Comparison of ENCODE assay signal across 16 cellular contexts in genomic region chr1:10538608-10539355, GRCh38.
DNase-seq lines count a peak whose midpoint lies in the region; ATAC-seq and TF ChIP-seq lines count a peak whose summit lies in the region.
"Had no signal": no experiment of that assay in that cellular context is flagged by ENCODE, and none has a peak within 500 bp of the region (broad histone marks: within the 10 kb centered on the region; RNA-seq: fewer than 3 reads in every experiment).

No MANE protein-coding gene starts in this region.

- no peak overlapping the region for H3K9ac ChIP-seq in rectal smooth muscle tissue (ENCODE audit: low read length)

- TF ChIP-seq CTCF in fibroblast of pulmonary artery (IDR thresholded peaks at IDR 0.05; ENCODE audit: low read length, missing control alignments): no peak

- no peaks in the 10 kb centered on the region for H3K9me3 Mint-ChIP-seq in T-helper 2 cell treated with Interferon-gamma antibody and Interleukin-4, amounts not matched to agents 5 μg/mL and 100 μg/mL, for 36 hours

- peaks cover 27% of the 10 kb centered on the region for H3K4me1 Mint-ChIP-seq in T-helper 2 cell treated with Interferon-gamma antibody and Interleukin-4, amounts not matched to agents 5 μg/mL and 100 μg/mL, for 36 hours (ENCODE audit: low read depth)

- H3K27me3 Mint-ChIP-seq in T-helper 2 cell treated with Interferon-gamma antibody and Interleukin-4, amounts not matched to agents 5 μg/mL and 100 μg/mL, for 36 hours (ENCODE audit: low read depth): no peaks in the 10 kb centered on the region

- peaks cover 31% of the 10 kb centered on the region for H3K36me3 Mint-ChIP-seq in T-helper 2 cell treated with Interferon-gamma antibody and Interleukin-4, amounts not matched to agents 5 μg/mL and 100 μg/mL, for 36 hours (ENCODE audit: low read depth)

- peak overlapping the region; percentile 27 for H3K27ac ChIP-seq in rectal smooth muscle tissue (ENCODE audit: low read depth, low read length)
- H3K27ac ChIP-seq: VCaP had no signal

- H3K27me3 ChIP-seq in rectal smooth muscle tissue (ENCODE audit: control insufficient read depth, insufficient read depth, low read length): no peaks in the 10 kb centered on the region
- H3K27me3 ChIP-seq: MG63, transverse colon had no signal

- DNase-seq in NCI-H1092 treated with DMSO at 0.1 percent for 48 hours (lab: John Stamatoyannopoulos, UW) (peak; percentile 68), fibroblast of pulmonary artery (ENCODE audit: low read depth) (peak; percentile 13), NAMALWA (ENCODE audit: low spot score) (no peak)
- DNase-seq in T-helper 2 cell treated with Interferon-gamma antibody and Interleukin-4, amounts not matched to agents 5 μg/mL and 100 μg/mL, for 36 hours (ENCODE audit: low spot score): no peak
- no peak for DNase-seq in stimulated activated CD4-positive, alpha-beta T cell treated with anti-CD3 and anti-CD28 coated beads, Interleukin-2, amount 100 ng/mL, for 48 hours
- DNase-seq: amniotic stem cell, foreskin fibroblast, NCI-H2081 treated with DMSO at 0.1 percent for 48 hours, NCI-H748 treated with DMSO at 0.1 percent for 48 hours, small intestine, transverse colon had no signal

- H3K27ac Mint-ChIP-seq in T-helper 2 cell treated with Interferon-gamma antibody and Interleukin-4, amounts not matched to agents 5 μg/mL and 100 μg/mL, for 36 hours: no peak overlapping the region

- H3K4me1 ChIP-seq in rectal smooth muscle tissue (ENCODE audit: control insufficient read depth, insufficient read depth, low read length): peaks cover 18% of the 10 kb centered on the region

- ATAC-seq in HG02763 (IDR thresholded peaks at IDR 0.05; ENCODE audit: unreplicated experiment): no peak
- ATAC-seq: Panc1 had no signal

- H3K36me3 ChIP-seq in rectal smooth muscle tissue (ENCODE audit: control insufficient read depth, insufficient read depth, low read length): no peaks in the 10 kb centered on the region

- H3K4me3 ChIP-seq in fibroblast of pulmonary artery (replicated peaks; ENCODE audit: low read depth, low read length): no peak overlapping the region
- no peak overlapping the region for H3K4me3 ChIP-seq in rectal smooth muscle tissue (ENCODE audit: low read length)
- H3K4me3 ChIP-seq: MG63, transverse colon had no signal

- H3K4me3 Mint-ChIP-seq in T-helper 2 cell treated with Interferon-gamma antibody and Interleukin-4, amounts not matched to agents 5 μg/mL and 100 μg/mL, for 36 hours: peak overlapping the region; percentile 4

Comparison
In these comparisons a context has a peak if more than half of its experiments do, and no peak if none do; other contexts are left out.
1. DNase-seq: peak in NCI-H1092 treated with DMSO at 0.1 percent for 48 hours (single experiment) and fibroblast of pulmonary artery (single experiment); none in T-helper 2 cell treated with Interferon-gamma antibody and Interleukin-4, amounts not matched to agents 5 μg/mL and 100 μg/mL, for 36 hours (single experiment), NAMALWA (single experiment) and stimulated activated CD4-positive, alpha-beta T cell treated with anti-CD3 and anti-CD28 coated beads, Interleukin-2, amount 100 ng/mL, for 48 hours (0 of 2).